ENCODE assay signal across 8 cellular contexts in the genomic region with DNA sequence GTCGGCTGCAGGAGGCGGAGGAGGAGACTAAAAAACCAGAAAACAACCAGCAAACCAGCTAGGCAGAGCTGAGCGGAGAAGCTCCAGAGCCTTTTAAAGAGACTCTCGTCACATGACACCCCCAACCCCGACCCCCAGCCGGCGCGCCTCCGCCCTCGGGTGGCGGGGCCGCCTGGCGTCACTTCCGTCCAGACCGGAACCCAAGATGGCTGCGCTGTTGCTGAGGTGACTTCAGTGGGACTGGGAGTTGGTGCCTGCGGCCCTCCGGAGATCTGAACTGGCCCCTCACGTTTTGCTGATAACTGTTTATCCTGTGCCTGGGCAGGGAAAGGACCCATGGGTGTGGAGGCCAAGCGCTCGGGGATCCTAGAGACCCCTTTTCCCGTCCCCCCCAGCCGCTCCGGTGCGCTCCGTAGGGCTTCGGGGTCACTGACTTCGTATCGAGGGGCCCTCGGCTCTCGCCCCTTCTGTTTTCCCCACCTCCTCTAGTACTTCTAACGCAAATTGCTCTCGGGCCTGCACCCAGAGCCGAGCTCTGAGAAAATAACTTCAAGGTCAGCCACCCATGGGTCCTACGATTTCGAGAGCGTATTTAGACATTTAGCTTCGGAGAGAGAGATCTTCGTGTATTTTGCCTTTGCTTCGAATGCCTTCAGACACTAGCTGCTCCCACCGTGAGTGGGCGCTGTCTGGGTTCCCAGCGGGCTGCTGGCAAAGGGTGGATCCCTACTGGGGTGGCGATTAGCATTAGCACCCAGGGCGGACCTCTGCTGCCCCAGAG. TPM values are rescaled to one million over a fixed set of nuclear protein-coding genes. Genes with fewer than 3 reads are reported as not detected.
DNase-seq lines count a peak whose midpoint lies in the region; ATAC-seq and TF ChIP-seq lines count a peak whose summit lies in the region.

Gene SDHC, plus strand, starts transcription at position 181 of the 781 bp plus-strand sequence. Its CDS starts 25 bp downstream, at position 206.

- POLR2A ChIA-PET in IMR-90 (lab: Charles Lee; ENCODE audit: unreplicated experiment) = interaction anchor here (0.6 kb wide), 1 partner anchor 12 kb away, joined by 3 read pairs; no protein-coding TSS in a partner anchor

- H3K9ac ChIP-seq in IMR-90 (ENCODE audit: low read depth, low read length) = peak within 1 kb of the TSS; percentile 88
- H3K9ac ChIP-seq in mucosa of rectum (ENCODE audit: low read depth in 1 of 2, low read length in 2 of 2) = peak within 1 kb of the TSS; percentile 97 to 98

- peak within 1 kb of the TSS; percentile 63 for H4K91ac ChIP-seq in IMR-90 (ENCODE audit: insufficient read depth, low read depth, low read length)

- peaks cover 0 to 17% of the 10 kb centered on the region in 2 experiments; a peak in 2 of 4 replicates for H3K79me1 ChIP-seq in IMR-90 (ENCODE audit: low read depth in 1 of 2, low read length in 2 of 2)

- H3K27ac ChIP-seq in IMR-90 (ENCODE audit: insufficient read depth, low read length) (peak within 1 kb of the TSS; percentile 88), mucosa of rectum (ENCODE audit: low read depth in 2 of 2, low read length in 2 of 2) (peak within 1 kb of the TSS; percentile 92 to 93)

- TSS peak; percentile 82 for BruUV-seq in IMR-90 (replicated peaks; lab: Mats Ljungman, UMichigan)

- H3K56ac ChIP-seq in IMR-90 (ENCODE audit: extremely low read depth, insufficient read depth, low read length) = peak within 1 kb of the TSS; percentile 83

- TF ChIP-seq POLR2A in IMR-90 (IDR thresholded peaks at IDR 0.05; ENCODE audit: low read depth, low read length) (peak; percentile 97), erythroblast (IDR thresholded peaks at IDR 0.05; ENCODE audit: low read length) (peak; percentile 95)

- in situ Hi-C loops in IMR-90 (cut with MboI; ENCODE audit: low sequenced_read_pairs) = no loop called here

- H2AK5ac ChIP-seq in IMR-90 (ENCODE audit: low read depth, low read length) = peak within 1 kb of the TSS; percentile 76

- dilution Hi-C loops in IMR-90 (cut with HindIII; ENCODE audit: low sequenced_read_pairs, unreplicated experiment) = no loop called here

- peak within 1 kb of the TSS; percentile 84 for H3K4ac ChIP-seq in IMR-90 (ENCODE audit: low read depth, low read length)

- H3K27me3 ChIP-seq in IMR-90 (ENCODE audit: control insufficient read depth, insufficient read depth, low read length) (no peaks in the 10 kb centered on the region; the same call in 1 of the 2 replicates), mucosa of rectum (ENCODE audit: control insufficient read depth in 2 of 2, insufficient read depth in 2 of 2, low read length in 2 of 2) (peaks cover 0 to 5% of the 10 kb centered on the region in 2 donors)

- peak within 1 kb of the TSS; percentile 37; the same call in 1 of the 3 replicates for H2BK15ac ChIP-seq in IMR-90 (ENCODE audit: low read depth, low read length)

- peak within 1 kb of the TSS; percentile 9; the same call in 1 of the 2 replicates for H3K18ac ChIP-seq in IMR-90 (ENCODE audit: low read depth, low read length)

- no peak within 1 kb of the TSS for H2BK20ac ChIP-seq in IMR-90 (ENCODE audit: low read depth, low read length)

- H2AK9ac ChIP-seq in IMR-90 (replicated peaks; ENCODE audit: low read depth, low read length, poor library complexity) = peak within 1 kb of the TSS; percentile 90

- 0 out of 2 replicates have a peak, but pooled peaks cover 3% of the 10 kb centered on the region for H3K9me1 ChIP-seq in IMR-90 (ENCODE audit: insufficient read depth, low read length)

- H3K14ac ChIP-seq in IMR-90 (replicated peaks; ENCODE audit: low read depth, low read length) = peak within 1 kb of the TSS; percentile 97

- peak within 1 kb of the TSS; percentile 94 to 96 for H4K8ac ChIP-seq in IMR-90 (ENCODE audit: low read depth in 2 of 2, low read length in 2 of 2)

- H3K4me3 ChIP-seq in IMR-90 (ENCODE audit: insufficient read depth, low read depth, low read length) = peak within 1 kb of the TSS; percentile 71
- H3K4me3 ChIP-seq in mucosa of rectum (ENCODE audit: low read length in 2 of 2) = peak within 1 kb of the TSS; percentile 92 to 98

- H3K9me3 ChIP-seq in IMR-90 (ENCODE audit: control insufficient read depth, insufficient read depth, low read length) (no peaks in the 10 kb centered on the region), mucosa of rectum (ENCODE audit: control insufficient read depth in 2 of 2, low read length in 2 of 2) (no peaks in the 10 kb centered on the region)

- H2BK120ac ChIP-seq in IMR-90 (ENCODE audit: low read depth, low read length) = peak within 1 kb of the TSS; percentile 6; the same call in 1 of the 2 replicates

- TF ChIP-seq CTCF in IMR-90 (conservative IDR thresholded peaks at IDR 0.05; ENCODE audit: low read depth, low read length) = peak; percentile 51

- intact Hi-C loops in IMR-90 (cut with micrococcal nuclease) = no loop called here

- peak within 1 kb of the TSS; percentile 92 for H2AFZ ChIP-seq in IMR-90 (replicated peaks; ENCODE audit: low read length, poor library complexity)

- no peaks in the 10 kb centered on the region for H3K4me1 ChIP-seq in IMR-90 (ENCODE audit: control insufficient read depth, insufficient read depth, low read length)
- peaks cover 6 to 10% of the 10 kb centered on the region in 2 donors for H3K4me1 ChIP-seq in mucosa of rectum (ENCODE audit: control insufficient read depth in 2 of 2, insufficient read depth in 2 of 2, low read length in 2 of 2)

- ATAC-seq in GM21515 (IDR thresholded peaks at IDR 0.05; ENCODE audit: unreplicated experiment) (peak; percentile 95), IMR-90 (ENCODE audit: low read depth) (peak; percentile 96)

- TF ChIP-seq RAD21 in IMR-90 (IDR thresholded peaks at IDR 0.05; ENCODE audit: low read length) = no peak

- H4K5ac ChIP-seq in IMR-90 (ENCODE audit: low read depth, low read length) = peak within 1 kb of the TSS; percentile 53

- H3K23ac ChIP-seq in IMR-90 (ENCODE audit: low read depth, low read length) = peak within 1 kb of the TSS; percentile 82

- CTCF ChIA-PET in IMR-90 (lab: Yijun Ruan, JAX) = interaction anchor here (1.0 to 1.9 kb wide), 4 partner anchors 11 to 60 kb away, joined by 3 to 4 read pairs (median 3); no protein-coding TSS in a partner anchor

- H3K4me2 ChIP-seq in IMR-90 (ENCODE audit: low read depth, low read length) = peak within 1 kb of the TSS; percentile 89

- peak; percentile 79 for DNase-seq in DMS153 (lab: John Stamatoyannopoulos, UW)
- DNase-seq in IMR-90 = peak; percentile 85
- DNase-seq in OCI-M2 (lab: John Stamatoyannopoulos, UW; ENCODE audit: unreplicated experiment) = peak; percentile 59
- DNase-seq in activated T-cell treated with anti-CD3 and anti-CD28 coated beads, Interleukin-2, amount 50 U/mL, for 1 hour = peak; percentile 90
- DNase-seq in erythroblast (lab: John Stamatoyannopoulos, UW) = peak; percentile 90 to 91
- peak; percentile 90 for DNase-seq in stimulated activated CD8-positive, alpha-beta memory T cell treated with anti-CD3 and anti-CD28 coated beads, Interleukin-4, amount 100 ng/mL, for 48 hours

- peak within 1 kb of the TSS; percentile 47 for H2BK5ac ChIP-seq in IMR-90 (ENCODE audit: low read depth, low read length, poor library complexity, severe bottlenecking)

- no peaks in the 10 kb centered on the region; the same call in 1 of the 2 replicates for H4K20me1 ChIP-seq in IMR-90 (ENCODE audit: insufficient read depth, low read length)

- H3K36me3 ChIP-seq in IMR-90 (ENCODE audit: control insufficient read depth, insufficient read depth, low read length) (no peaks in the 10 kb centered on the region; the same call in 1 of the 2 replicates), mucosa of rectum (ENCODE audit: control insufficient read depth in 2 of 2, insufficient read depth in 2 of 2, low read length in 2 of 2) (peaks cover 0 to 3% of the 10 kb centered on the region in 2 donors)

- WGBS in IMR-90 (ENCODE audit: extremely low coverage in 2 of 2, insufficient read length in 1 of 2), 2 experiments = 0% methylated on average over 3 of the region's 45 CpGs; no CpG with 5 or more reads in 1 of the 2 experiments

TF ChIP-seq in IMR-90, 13 proteins besides CTCF, POLR2A, EP300 and RAD21:
- no peak for TF ChIP-seq FOS (IDR thresholded peaks at IDR 0.05; ENCODE audit: low read depth, low read length)
- no peak for TF ChIP-seq SMC3 (IDR thresholded peaks at IDR 0.05; ENCODE audit: low read depth, low read length)
- TF ChIP-seq NFE2L2 (IDR thresholded peaks at IDR 0.05; ENCODE audit: low read depth, low read length) = no peak
- peak; percentile 98 for TF ChIP-seq MAZ (IDR thresholded peaks at IDR 0.05; ENCODE audit: borderline replicate concordance, low read depth, low read length)
- TF ChIP-seq RCOR1 (IDR thresholded peaks at IDR 0.05; ENCODE audit: insufficient replicate concordance, low read length) = no peak
- no peak for TF ChIP-seq CHD1 (IDR thresholded peaks at IDR 0.05; ENCODE audit: low read depth, low read length)
- TF ChIP-seq MAFK (IDR thresholded peaks at IDR 0.05; ENCODE audit: low read depth, low read length) = no peak
- TF ChIP-seq, protein P1, sequence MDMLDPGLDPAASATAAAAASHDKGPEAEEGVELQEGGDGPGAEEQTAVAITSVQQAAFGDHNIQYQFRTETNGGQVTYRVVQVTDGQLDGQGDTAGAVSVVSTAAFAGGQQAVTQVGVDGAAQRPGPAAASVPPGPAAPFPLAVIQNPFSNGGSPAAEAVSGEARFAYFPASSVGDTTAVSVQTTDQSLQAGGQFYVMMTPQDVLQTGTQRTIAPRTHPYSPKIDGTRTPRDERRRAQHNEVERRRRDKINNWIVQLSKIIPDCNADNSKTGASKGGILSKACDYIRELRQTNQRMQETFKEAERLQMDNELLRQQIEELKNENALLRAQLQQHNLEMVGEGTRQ (IDR thresholded peaks at IDR 0.05; ENCODE audit: low read depth, low read length) = peak; percentile 89

RNA-seq across cellular contexts. Expression of gene SDHC, which starts in this region (rescaled TPM):
- total RNA-seq in IMR-90 (2012; rRNA removed) = 36.1 and 158 TPM in 2 replicates
- polyA plus RNA-seq in IMR-90 (2012; rRNA removed) = 155 and 235 TPM in 2 replicates
- 273 and 610 TPM in 2 replicates for polyA plus RNA-seq in IMR-90 (2012; cell fraction: cytosol; rRNA removed)
- polyA plus RNA-seq in IMR-90 (2012; cell fraction: nucleus; rRNA removed; ENCODE audit: low replicate concordance) = 64.5 and 123 TPM in 2 replicates

Comparison
In these comparisons a context has a peak if more than half of its experiments do, and no peak if none do; other contexts are left out.
1. Peak in every context shown above with its lines: DNase-seq, ATAC-seq, H3K4me3 ChIP-seq and H3K27ac ChIP-seq.